ENCODE assay signal across 28 cellular contexts in the genomic region with DNA sequence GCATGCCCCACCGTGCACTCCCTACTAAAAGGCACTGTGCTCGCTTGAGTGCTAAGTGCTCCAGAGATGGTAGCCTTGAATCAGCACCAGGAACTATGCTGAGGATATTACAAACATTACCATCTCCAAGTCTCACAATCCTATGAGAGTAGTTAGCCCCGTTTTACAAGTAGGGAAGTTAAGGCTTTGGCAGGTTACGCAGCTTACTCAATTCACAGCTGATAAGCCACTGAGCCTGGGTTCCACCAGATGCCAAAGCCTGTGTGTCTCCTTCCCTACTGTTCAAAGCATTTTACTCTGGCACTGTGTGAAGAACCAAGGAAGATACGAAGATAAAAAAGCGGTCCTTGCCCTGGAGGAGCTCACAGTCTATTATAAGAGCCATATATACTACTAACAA.
"Had no signal": no experiment of that assay in that cellular context is flagged by ENCODE, and none has a peak within 500 bp of the region (broad histone marks: within the 10 kb centered on the region; RNA-seq: fewer than 3 reads in every experiment).

No MANE protein-coding gene starts in this region.

- H3K4me2 ChIP-seq: hepatocyte had no signal

- H3K27ac ChIP-seq: adrenal gland, hepatocyte, testis, upper lobe of left lung had no signal

- H3K9me3 ChIP-seq: adrenal gland, testis, upper lobe of left lung had no signal

- H2AFZ ChIP-seq: hepatocyte had no signal

- ATAC-seq: activated T-cell treated with anti-CD3 and anti-CD28 coated beads, Interleukin-2, amount 50 U/mL, for 4 hours; effector memory CD8-positive, alpha-beta T cell; esophagus mucosa; left lobe of liver; natural killer cell treated with Interleukin-12 subunit alpha and Interleukin-12 subunit beta and Interleukin-15 and Interleukin-18, amount 100 ng/mL, for 72 hours; stimulated activated naive B cell treated with anti-CD40 and anti-IgM and Interleukin-4, amounts not matched to agents 10 μg/mL and 1 μg/mL and 100 μg/mL, for 72 hours had no signal

- H3K79me2 ChIP-seq: hepatocyte had no signal

- H3K4me3 Mint-ChIP-seq: activated naive CD8-positive, alpha-beta T cell; activated T-cell treated with anti-CD3 and anti-CD28 coated beads, Interleukin-2, amount 50 U/mL, for 4 hours; central memory CD8-positive, alpha-beta T cell; effector memory CD8-positive, alpha-beta T cell; immature natural killer cell; natural killer cell treated with Interleukin-12 subunit alpha and Interleukin-12 subunit beta and Interleukin-15 and Interleukin-18, amount 100 ng/mL, for 72 hours; stimulated activated naive B cell treated with anti-CD40 and anti-IgM and Interleukin-4, amounts not matched to agents 10 μg/mL and 1 μg/mL and 100 μg/mL, for 72 hours; T-helper 1 cell treated with Interleukin-12 subunit alpha and Interleukin-12 subunit beta and Interleukin-4 antibody, amounts not matched to agents 30 μg/mL and 1 μg/mL, for 36 hours had no signal

- H3K36me3 Mint-ChIP-seq: activated naive CD8-positive, alpha-beta T cell; immature natural killer cell; natural killer cell treated with Interleukin-12 subunit alpha and Interleukin-12 subunit beta and Interleukin-15 and Interleukin-18, amount 100 ng/mL, for 72 hours had no signal

- H3K27me3 ChIP-seq: adrenal gland, hepatocyte, testis, upper lobe of left lung had no signal

- H3K36me3 ChIP-seq: adrenal gland, upper lobe of left lung had no signal

- H3K27me3 Mint-ChIP-seq: activated naive CD8-positive, alpha-beta T cell; stimulated activated naive B cell treated with anti-CD40 and anti-IgM and Interleukin-4, amounts not matched to agents 10 μg/mL and 1 μg/mL and 100 μg/mL, for 72 hours had no signal

- DNase-seq: activated CD4-positive, alpha-beta T cell treated with anti-CD3 and anti-CD28 coated beads for 4 hours; activated CD4-positive, alpha-beta T cell treated with anti-CD3 and anti-CD28 coated beads, Interleukin-2, amount 50 U/mL, for 48 hours; activated CD4-positive, CD25-positive, alpha-beta regulatory T cell; activated CD8-positive, alpha-beta memory T cell treated with anti-CD3 and anti-CD28 coated beads, Interleukin-2, amount 50 U/mL, for 48 hours; activated naive CD4-positive, alpha-beta T cell; activated T-cell treated with anti-CD3 and anti-CD28 coated beads, Interleukin-2, amount 50 U/mL, for 4 hours; adrenal gland; effector memory CD8-positive, alpha-beta T cell; foreskin melanocyte; glutamatergic neuron; immature natural killer cell; midbrain; retina; stimulated activated CD4-positive, alpha-beta T cell treated with anti-CD3 and anti-CD28 coated beads, Interleukin-1b, Interleukin-23, amount 100 ng/mL, for 48 hours; stimulated activated naive B cell treated with anti-CD40 and anti-IgM and Interleukin-4, amounts not matched to agents 10 μg/mL and 1 μg/mL and 100 μg/mL, for 72 hours; testis; upper lobe of left lung had no signal

- H3K4me3 ChIP-seq: adrenal gland, hepatocyte, testis, upper lobe of left lung had no signal

- FAIRE-seq: colon, endothelial cell of umbilical vein had no signal

- H3K4me1 Mint-ChIP-seq: central memory CD8-positive, alpha-beta T cell; immature natural killer cell had no signal

- H3K4me1 ChIP-seq: upper lobe of left lung had no signal

- H3K9me3 Mint-ChIP-seq: activated T-cell treated with anti-CD3 and anti-CD28 coated beads, Interleukin-2, amount 50 U/mL, for 4 hours; activated T-helper 2 cell treated with anti-CD3 and anti-CD28 coated beads, Interferon-gamma antibody, Interleukin-2, Interleukin-4, amounts not matched to agents 10 μg/mL and 5 μg/mL and 100 μg/mL, durations not matched to agents 14 hours and 24 hours and 36 hours; central memory CD8-positive, alpha-beta T cell; effector memory CD8-positive, alpha-beta T cell; natural killer cell treated with Interleukin-12 subunit alpha and Interleukin-12 subunit beta and Interleukin-15 and Interleukin-18, amount 100 ng/mL, for 72 hours; stimulated activated naive B cell treated with anti-CD40 and anti-IgM and Interleukin-4, amounts not matched to agents 10 μg/mL and 1 μg/mL and 100 μg/mL, for 72 hours; T-helper 1 cell treated with Interleukin-12 subunit alpha and Interleukin-12 subunit beta and Interleukin-4 antibody, amounts not matched to agents 30 μg/mL and 1 μg/mL, for 36 hours had no signal

- H3K27ac Mint-ChIP-seq: activated naive CD8-positive, alpha-beta T cell; activated T-helper 2 cell treated with anti-CD3 and anti-CD28 coated beads, Interferon-gamma antibody, Interleukin-2, Interleukin-4, amounts not matched to agents 10 μg/mL and 5 μg/mL and 100 μg/mL, durations not matched to agents 14 hours and 24 hours and 36 hours; effector memory CD8-positive, alpha-beta T cell; immature natural killer cell; natural killer cell treated with Interleukin-12 subunit alpha and Interleukin-12 subunit beta and Interleukin-15 and Interleukin-18, amount 100 ng/mL, for 72 hours; progenitor cell of endocrine pancreas; T-helper 1 cell treated with Interleukin-12 subunit alpha and Interleukin-12 subunit beta and Interleukin-4 antibody, amounts not matched to agents 30 μg/mL and 1 μg/mL, for 36 hours had no signal
